8 cellular contexts compared by ENCODE assay signal in the genomic region with DNA sequence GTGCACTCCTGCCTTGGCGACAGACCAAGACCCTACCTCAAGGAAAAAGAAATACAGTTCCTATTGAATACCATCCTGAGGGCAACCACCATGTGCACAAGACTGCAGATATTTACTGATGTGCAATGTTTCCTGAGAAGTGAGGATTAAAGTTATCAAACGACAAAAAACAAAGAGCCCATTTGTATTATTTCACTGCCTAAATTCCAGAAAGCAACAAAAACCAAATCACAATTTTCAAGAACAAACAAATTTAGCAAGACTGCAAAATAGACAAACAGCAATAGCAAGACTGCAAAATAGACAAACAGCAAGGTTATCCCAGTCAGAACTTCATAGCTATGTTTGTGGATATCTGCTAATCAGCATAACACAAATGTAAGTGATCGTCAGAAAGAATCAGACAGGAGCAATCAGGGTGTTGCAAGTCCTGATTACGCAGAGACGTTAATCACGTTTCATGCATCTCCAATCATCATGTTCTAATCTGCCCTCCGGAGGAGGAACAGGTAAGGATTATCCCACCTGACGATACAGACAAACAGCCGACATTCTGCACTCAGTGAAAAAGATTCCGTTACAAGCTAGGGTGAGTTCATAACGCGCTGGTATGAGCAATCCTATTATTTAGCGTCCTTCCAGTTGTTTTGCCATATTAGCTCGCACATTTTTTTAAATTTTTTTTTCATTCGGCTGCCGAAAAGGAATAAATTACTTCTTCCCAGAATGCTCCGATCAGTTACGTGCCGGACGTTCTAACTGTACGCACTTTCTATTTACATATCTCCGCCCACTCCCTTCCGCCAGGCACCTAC. TPM values are rescaled to one million over a fixed set of nuclear protein-coding genes. Genes with fewer than 3 reads are reported as not detected.
DNase-seq lines count a peak whose midpoint lies in the region; ATAC-seq and TF ChIP-seq lines count a peak whose summit lies in the region.

No MANE protein-coding gene starts in this region.

- peak overlapping the region; percentile 80; the same call in 1 of the 2 replicates for H3K23ac ChIP-seq in IMR-90 (ENCODE audit: low read depth, low read length)

- H3K36me3 ChIP-seq in IMR-90 (ENCODE audit: control insufficient read depth, insufficient read depth, low read length) (no peaks in the 10 kb centered on the region), OCI-LY1 (ENCODE audit: insufficient read depth, low read length) (no peaks in the 10 kb centered on the region), mucosa of stomach (ENCODE audit: control insufficient read depth, insufficient read depth, low read length) (no peaks in the 10 kb centered on the region)

- H3K9me3 ChIP-seq in IMR-90 (ENCODE audit: control insufficient read depth, insufficient read depth, low read length) = no peaks in the 10 kb centered on the region
- no peaks in the 10 kb centered on the region for H3K9me3 ChIP-seq in OCI-LY1 (ENCODE audit: low read length)
- H3K9me3 ChIP-seq in mucosa of stomach (ENCODE audit: control insufficient read depth, low read length) = no peaks in the 10 kb centered on the region

- dilution Hi-C loops in IMR-90 (cut with HindIII; ENCODE audit: low sequenced_read_pairs, unreplicated experiment) = no loop called here

- DNase-seq in DMS79 treated with DMSO at 0.1 percent for 48 hours (lab: John Stamatoyannopoulos, UW) (peak; percentile 96), IMR-90 (peak; percentile 99), activated T-cell treated with anti-CD3 and anti-CD28 coated beads for 4 hours (peak; percentile 73), erythroblast (lab: John Stamatoyannopoulos, UW) (peak; percentile 93 to 97), substantia nigra (lab: John Stamatoyannopoulos, UW) (peak in 47 of 49 donors; percentile 20 to 93 (median 73))

- CTCF ChIA-PET in IMR-90 (lab: Yijun Ruan, JAX) = interaction anchor here (0.7 kb wide), 1 partner anchor 21 kb away, joined by 3 read pairs; no protein-coding TSS in a partner anchor

- H2AK9ac ChIP-seq in IMR-90 (replicated peaks; ENCODE audit: low read depth, low read length, poor library complexity) = no peak overlapping the region

- H3K9me1 ChIP-seq in IMR-90 (ENCODE audit: insufficient read depth, low read length) = peaks cover 21% of the 10 kb centered on the region

- H3K9me2 ChIP-seq in OCI-LY1 (ENCODE audit: low read depth, low read length) = no peaks in the 10 kb centered on the region

- peak overlapping the region; percentile 99 for H3K56ac ChIP-seq in IMR-90 (ENCODE audit: extremely low read depth, insufficient read depth, low read length)

- TF ChIP-seq CTCF in IMR-90 (conservative IDR thresholded peaks at IDR 0.05; ENCODE audit: low read depth, low read length) (no peak), OCI-LY1 (IDR thresholded peaks at IDR 0.05; ENCODE audit: low read length) (no peak)

- H2BK15ac ChIP-seq in IMR-90 (ENCODE audit: low read depth, low read length) = no peak overlapping the region

- TF ChIP-seq POLR2A in IMR-90 (IDR thresholded peaks at IDR 0.05; ENCODE audit: low read depth, low read length) = peak; percentile 100
- TF ChIP-seq POLR2A in erythroblast (IDR thresholded peaks at IDR 0.05; ENCODE audit: low read length) = peak; percentile 100

- H3K79me1 ChIP-seq in IMR-90 (ENCODE audit: low read depth in 1 of 2, low read length in 2 of 2) = peaks cover 9 to 30% of the 10 kb centered on the region in 2 experiments; a peak in 3 of 4 replicates

- H3K18ac ChIP-seq in IMR-90 (ENCODE audit: low read depth, low read length) = peak overlapping the region; percentile 59; the same call in 1 of the 2 replicates

- H3F3A ChIP-seq in OCI-LY1 (ENCODE audit: insufficient read depth, low read length) = no peaks in the 10 kb centered on the region

- H4K20me1 ChIP-seq in IMR-90 (ENCODE audit: insufficient read depth, low read length) (peaks cover 8% of the 10 kb centered on the region; the same call in 1 of the 2 replicates), OCI-LY1 (ENCODE audit: insufficient read depth, low read length) (no peaks in the 10 kb centered on the region)

- H3K4me3 ChIP-seq in IMR-90 (ENCODE audit: insufficient read depth, low read depth, low read length) (peak overlapping the region; percentile 51), OCI-LY1 (ENCODE audit: low read depth, low read length, poor library complexity, severe bottlenecking) (peak overlapping the region; percentile 89), mucosa of stomach (ENCODE audit: low read length) (peak overlapping the region; percentile 37)

- in situ Hi-C loops in IMR-90 (cut with MboI; ENCODE audit: low sequenced_read_pairs) = loop anchor here (25.0 kb wide), 1 partner anchor 936 kb away; the partner anchor contains the start of genes DVL2, GABARAP and PHF23

- POLR2A ChIA-PET in IMR-90 (lab: Charles Lee; ENCODE audit: unreplicated experiment) = interaction anchor here (0.5 to 1.2 kb wide), 12 partner anchors 10 to 289 kb away, joined by 3 to 8 read pairs (median 4); no protein-coding TSS in a partner anchor

- peak overlapping the region in 1 of 2 experiments; percentile 96 for H4K8ac ChIP-seq in IMR-90 (ENCODE audit: low read depth in 2 of 2, low read length in 2 of 2)

- WGBS in IMR-90 (ENCODE audit: extremely low coverage in 2 of 2, insufficient read length in 1 of 2), 2 experiments = 0% methylated on average over 6 of the region's 23 CpGs; no CpG with 5 or more reads in 1 of the 2 experiments

- ATAC-seq in GM21619 (IDR thresholded peaks at IDR 0.05; ENCODE audit: unreplicated experiment) = peak; percentile 68
- peak; percentile 84 for ATAC-seq in IMR-90 (ENCODE audit: low read depth)

- H2BK5ac ChIP-seq in IMR-90 (ENCODE audit: low read depth, low read length, poor library complexity, severe bottlenecking) = peak overlapping the region; percentile 99

- H2BK20ac ChIP-seq in IMR-90 (ENCODE audit: low read depth, low read length) = peak overlapping the region; percentile 94

- H3K9ac ChIP-seq in IMR-90 (ENCODE audit: low read depth, low read length) (peak overlapping the region; percentile 88), OCI-LY1 (ENCODE audit: low read length) (peak overlapping the region; percentile 77), mucosa of stomach (ENCODE audit: low read length) (peak overlapping the region; percentile 69)

- peak overlapping the region; percentile 92 for H3K14ac ChIP-seq in IMR-90 (replicated peaks; ENCODE audit: low read depth, low read length)

- H2BK120ac ChIP-seq in IMR-90 (ENCODE audit: low read depth, low read length) = peak overlapping the region; percentile 97

- H3K79me2 ChIP-seq in OCI-LY1 (ENCODE audit: insufficient read depth, low read length) = no peaks in the 10 kb centered on the region

- peak overlapping the region; percentile 95 for H3K4me2 ChIP-seq in IMR-90 (ENCODE audit: low read depth, low read length)
- peak overlapping the region; percentile 98 for H3K4me2 ChIP-seq in OCI-LY1 (ENCODE audit: low read length)

- intact Hi-C loops in IMR-90 (cut with micrococcal nuclease) = loop anchor here (1.0 kb wide), 1 partner anchor 35 kb away; no protein-coding TSS in a partner anchor

- TF ChIP-seq RAD21 in IMR-90 (IDR thresholded peaks at IDR 0.05; ENCODE audit: low read length) = no peak

- H2AFZ ChIP-seq in IMR-90 (replicated peaks; ENCODE audit: low read length, poor library complexity) (peak overlapping the region; percentile 33), OCI-LY1 (ENCODE audit: low read length) (no peak overlapping the region)

- BruUV-seq in IMR-90 (replicated peaks; lab: Mats Ljungman, UMichigan) = TSS peak; percentile 99

- no peak overlapping the region; the same call in 1 of the 2 replicates for H2AK5ac ChIP-seq in IMR-90 (ENCODE audit: low read depth, low read length)

- H3K4me1 ChIP-seq in IMR-90 (ENCODE audit: control insufficient read depth, insufficient read depth, low read length) = peaks cover 12% of the 10 kb centered on the region
- peaks cover 55% of the 10 kb centered on the region for H3K4me1 ChIP-seq in OCI-LY1 (ENCODE audit: insufficient read depth, low read length, severe bottlenecking)
- H3K4me1 ChIP-seq in mucosa of stomach (ENCODE audit: control insufficient read depth, insufficient read depth, low read length) = peaks cover 28% of the 10 kb centered on the region

- H3K27me3 ChIP-seq in IMR-90 (ENCODE audit: control insufficient read depth, insufficient read depth, low read length) = no peaks in the 10 kb centered on the region
- H3K27me3 ChIP-seq in OCI-LY1 (ENCODE audit: insufficient read depth, low read length) = no peaks in the 10 kb centered on the region
- no peaks in the 10 kb centered on the region for H3K27me3 ChIP-seq in mucosa of stomach (ENCODE audit: control insufficient read depth, insufficient read depth, low read length)

- H3K27ac ChIP-seq in IMR-90 (ENCODE audit: insufficient read depth, low read length) (peak overlapping the region; percentile 85), OCI-LY1 (ENCODE audit: low read depth, low read length, poor library complexity, severe bottlenecking) (peak overlapping the region; percentile 95), substantia nigra (ENCODE audit: low read depth, low read length, poor library complexity, severe bottlenecking) (peak overlapping the region; percentile 94)

- H4K5ac ChIP-seq in IMR-90 (ENCODE audit: low read depth, low read length) = peak overlapping the region; percentile 32; the same call in 1 of the 2 replicates

- peak overlapping the region; percentile 81; the same call in 1 of the 2 replicates for H3K4ac ChIP-seq in IMR-90 (ENCODE audit: low read depth, low read length)

- H4K91ac ChIP-seq in IMR-90 (ENCODE audit: insufficient read depth, low read depth, low read length) = peak overlapping the region; percentile 84

RNA-seq across cellular contexts. Expression of gene TMEM107, which starts 2.9 kb away (rescaled TPM):
- total RNA-seq in IMR-90 (2012; rRNA removed) = 14.3 and 60.3 TPM in 2 replicates
- polyA plus RNA-seq in IMR-90 (2012; rRNA removed) = 12.9 and 13.4 TPM in 2 replicates
- polyA plus RNA-seq in IMR-90 (2012; cell fraction: cytosol; rRNA removed) = 5.7 and 11.7 TPM in 2 replicates
- polyA plus RNA-seq in IMR-90 (2012; cell fraction: nucleus; rRNA removed; ENCODE audit: low replicate concordance) = 8.7 and 10.5 TPM in 2 replicates

RNA-seq across cellular contexts. Expression of gene VAMP2, which starts 10.5 kb away (rescaled TPM):
- 2.2 and 2.3 TPM in 2 replicates for total RNA-seq in IMR-90 (2012; rRNA removed)
- 27.3 and 33.3 TPM in 2 replicates for polyA plus RNA-seq in IMR-90 (2012; rRNA removed)
- 14.0 and 29.1 TPM in 2 replicates for polyA plus RNA-seq in IMR-90 (2012; cell fraction: cytosol; rRNA removed)
- polyA plus RNA-seq in IMR-90 (2012; cell fraction: nucleus; rRNA removed; ENCODE audit: low replicate concordance) = 68.1 and 141 TPM in 2 replicates

RNA-seq across cellular contexts. Expression of gene BORCS6, which starts 16.7 kb away (rescaled TPM):
- 2.7 and 3.1 TPM in 2 replicates for total RNA-seq in IMR-90 (2012; rRNA removed)
- 3.3 and 4.3 TPM in 2 replicates for polyA plus RNA-seq in IMR-90 (2012; rRNA removed)
- 3.9 and 4.6 TPM in 2 replicates for polyA plus RNA-seq in IMR-90 (2012; cell fraction: cytosol; rRNA removed)
- polyA plus RNA-seq in IMR-90 (2012; cell fraction: nucleus; rRNA removed; ENCODE audit: low replicate concordance) = 1.6 and 3.0 TPM in 2 replicates

RNA-seq across cellular contexts. Expression of gene PER1, which starts 21.1 kb away (rescaled TPM):
- total RNA-seq in IMR-90 (2012; rRNA removed) = 1.7 and 3.4 TPM in 2 replicates
- polyA plus RNA-seq in IMR-90 (2012; rRNA removed) = 10.5 and 11.5 TPM in 2 replicates
- 4.8 and 6.2 TPM in 2 replicates for polyA plus RNA-seq in IMR-90 (2012; cell fraction: cytosol; rRNA removed)
- 230 and 249 TPM in 2 replicates for polyA plus RNA-seq in IMR-90 (2012; cell fraction: nucleus; rRNA removed; ENCODE audit: low replicate concordance)

RNA-seq across cellular contexts. Expression of gene AURKB, which starts 37.1 kb away (rescaled TPM):
- total RNA-seq in IMR-90 (2012; rRNA removed) = 38.9 and 45.9 TPM in 2 replicates
- 55.0 and 62.0 TPM in 2 replicates for polyA plus RNA-seq in IMR-90 (2012; rRNA removed)
- polyA plus RNA-seq in IMR-90 (2012; cell fraction: cytosol; rRNA removed) = 22.6 and 51.7 TPM in 2 replicates
- polyA plus RNA-seq in IMR-90 (2012; cell fraction: nucleus; rRNA removed; ENCODE audit: low replicate concordance) = 150 and 182 TPM in 2 replicates

Comparison
In these comparisons a context has a peak if more than half of its experiments do, and no peak if none do; other contexts are left out.
1. Peak in every context shown above with its lines: DNase-seq, ATAC-seq, H3K4me3 ChIP-seq and H3K27ac ChIP-seq.
2. H3K4me3 ChIP-seq: peak in every context shown above with its lines; median percentile 89 in OCI-LY1; 51 in IMR-90; 37 in mucosa of stomach.